Comparison of ENCODE assay signal across 15 cellular contexts in genomic region chr5:149447373-149448367, GRCh38.
DNase-seq lines count a peak whose midpoint lies in the region; ATAC-seq and TF ChIP-seq lines count a peak whose summit lies in the region.
"Had no signal": no experiment of that assay in that cellular context is flagged by ENCODE, and none has a peak within 500 bp of the region (broad histone marks: within the 10 kb centered on the region; RNA-seq: fewer than 3 reads in every experiment).

No MANE protein-coding gene starts in this region.

- H3K4me1 Mint-ChIP-seq in nephron progenitor cell = peaks cover 82% of the 10 kb centered on the region
- peaks cover 51% of the 10 kb centered on the region for H3K4me1 Mint-ChIP-seq in Calu3 (ENCODE audit: low read depth, unreplicated experiment)

- no peak for TF ChIP-seq EP300 in esophagus muscularis mucosa (IDR thresholded peaks at IDR 0.05)

- H3K9me3 Mint-ChIP-seq in nephron progenitor cell (peaks cover 11% of the 10 kb centered on the region), Calu3 (ENCODE audit: low read depth, unreplicated experiment) (no peaks in the 10 kb centered on the region)

- H3K4me3 ChIP-seq in right atrium auricular region = no peak overlapping the region
- no peak overlapping the region for H3K4me3 ChIP-seq in esophagus muscularis mucosa
- H3K4me3 ChIP-seq in uterus = no peak overlapping the region
- H3K4me3 ChIP-seq: testis had no signal

- TF ChIP-seq POLR2A in esophagus muscularis mucosa (IDR thresholded peaks at IDR 0.05; ENCODE audit: low read depth) = no peak
- no peak for TF ChIP-seq POLR2A in uterus (IDR thresholded peaks at IDR 0.05)

- H3K4me1 ChIP-seq in right atrium auricular region (peaks cover 0 to 75% of the 10 kb centered on the region in 2 donors), esophagus muscularis mucosa (peaks cover 64 to 98% (median 84%) of the 10 kb centered on the region in 4 donors), uterus (peaks cover 21 to 29% of the 10 kb centered on the region in 2 donors)

- H3K27ac ChIP-seq in right atrium auricular region = peak overlapping the region; percentile 62 to 85
- H3K27ac ChIP-seq in esophagus muscularis mucosa (replicated peaks in 1 of 4) = peak overlapping the region; percentile 88 to 90 (median 88)
- H3K27ac ChIP-seq in uterus = peak overlapping the region; percentile 86 to 93

- H3K27ac Mint-ChIP-seq in nephron progenitor cell = peak overlapping the region; percentile 78
- H3K27ac Mint-ChIP-seq in Calu3 (ENCODE audit: unreplicated experiment) = no peak overlapping the region
- H3K27ac Mint-ChIP-seq: dendritic cell treated with granulocyte-macrophage colony-stimulating factor and Interleukin-4, amounts not matched to agents 40 ng/mL and 50 ng/mL, for 4 days had no signal

- H3K36me3 ChIP-seq in right atrium auricular region = no peaks in the 10 kb centered on the region
- no peaks in the 10 kb centered on the region for H3K36me3 ChIP-seq in esophagus muscularis mucosa
- H3K36me3 ChIP-seq in uterus = no peaks in the 10 kb centered on the region

- no peak overlapping the region for H3K4me3 Mint-ChIP-seq in nephron progenitor cell
- no peak overlapping the region for H3K4me3 Mint-ChIP-seq in Calu3 (ENCODE audit: low read depth, unreplicated experiment)
- H3K4me3 Mint-ChIP-seq: dendritic cell treated with granulocyte-macrophage colony-stimulating factor and Interleukin-4, amounts not matched to agents 40 ng/mL and 50 ng/mL, for 4 days had no signal

- DNase-seq in right atrium auricular region (ENCODE audit: low spot score) = no peak
- no peak for DNase-seq in left cardiac atrium
- DNase-seq in esophagus muscularis mucosa (ENCODE audit: extremely low spot score) = no peak
- DNase-seq in nephron progenitor cell = no peak
- no peak for DNase-seq in uterus
- no peak for DNase-seq in Calu3
- no peak for DNase-seq in HuH-7.5 (ENCODE audit: low spot score)
- DNase-seq: activated CD4-positive, alpha-beta T cell treated with anti-CD3 and anti-CD28 coated beads for 4 hours; activated T-cell treated with anti-CD3 and anti-CD28 coated beads, Interleukin-2, amount 50 U/mL, for 1 hour; NCI-H1436 treated with DMSO at 0.1 percent for 48 hours; NCI-H524 treated with DMSO at 0.1 percent for 48 hours; stimulated activated CD4-positive, alpha-beta T cell treated with anti-CD3 and anti-CD28 coated beads, Interleukin-12 subunit alpha, Interleukin-12 subunit beta, amount 100 ng/mL, for 4 hours; testis had no signal

- BruUV-seq in Calu3 (replicated peaks; lab: Mats Ljungman, UMichigan) = no TSS peak

- H3K27me3 ChIP-seq in right atrium auricular region = no peaks in the 10 kb centered on the region
- no peaks in the 10 kb centered on the region for H3K27me3 ChIP-seq in esophagus muscularis mucosa
- H3K27me3 ChIP-seq in uterus = no peaks in the 10 kb centered on the region
- H3K27me3 ChIP-seq: testis had no signal

- ATAC-seq in left cardiac atrium = no peak
- no peak for ATAC-seq in GM18909 (IDR thresholded peaks at IDR 0.05; ENCODE audit: poor library complexity, unreplicated experiment)

- intact Hi-C loops in left cardiac atrium (cut with DNase I) = loop anchor here in 1 of 2 donors (5.0 kb wide), 1 partner anchor 40 kb away; no protein-coding TSS in a partner anchor
- intact Hi-C loops in esophagus muscularis mucosa (cut with DNase I) = no loop called here
- intact Hi-C loops in uterus (cut with DNase I; ENCODE audit: low total_unique reads) = no loop called here
- intact Hi-C loops in Calu3 (cut with micrococcal nuclease; ENCODE audit: unreplicated experiment) = no loop called here

- CTCF ChIA-PET in Calu3 (lab: Charles Lee) = interaction anchor here (0.7 to 1.2 kb wide), 3 partner anchors 9 to 721 kb away, joined by 3 read pairs; no protein-coding TSS in a partner anchor

- H3K36me3 Mint-ChIP-seq in nephron progenitor cell (ENCODE audit: low read depth) = no peaks in the 10 kb centered on the region
- no peaks in the 10 kb centered on the region for H3K36me3 Mint-ChIP-seq in Calu3 (ENCODE audit: insufficient read depth, unreplicated experiment)

- H3K27me3 Mint-ChIP-seq in nephron progenitor cell (ENCODE audit: low read depth, poor library complexity) (peaks cover 3% of the 10 kb centered on the region), Calu3 (ENCODE audit: unreplicated experiment) (no peaks in the 10 kb centered on the region)

- 90% methylated on average over 12 of the region's 12 CpGs for WGBS in esophagus muscularis mucosa

- no peak for TF ChIP-seq CTCF in right atrium auricular region (IDR thresholded peaks at IDR 0.05)
- no peak for TF ChIP-seq CTCF in esophagus muscularis mucosa (IDR thresholded peaks at IDR 0.05)
- TF ChIP-seq CTCF in nephron progenitor cell (IDR thresholded peaks at IDR 0.05) = no peak
- no peak for TF ChIP-seq CTCF in uterus (IDR thresholded peaks at IDR 0.05)
- TF ChIP-seq CTCF in Calu3 (IDR thresholded peaks at IDR 0.05; ENCODE audit: unreplicated experiment) = no peak

- H3K9me3 ChIP-seq in right atrium auricular region (no peaks in the 10 kb centered on the region), esophagus muscularis mucosa (no peaks in the 10 kb centered on the region), uterus (no peaks in the 10 kb centered on the region)
- H3K9me3 ChIP-seq: testis had no signal
